In genomic region chr4:87209182-87209581, GRCh38 we compare ENCODE assay signal across 19 cellular contexts. TPM values are rescaled to one million over a fixed set of nuclear protein-coding genes. Genes with fewer than 3 reads are reported as not detected.
DNase-seq lines count a peak whose midpoint lies in the region; ATAC-seq and TF ChIP-seq lines count a peak whose summit lies in the region.
"Had no signal": no experiment of that assay in that cellular context is flagged by ENCODE, and none has a peak within 500 bp of the region (broad histone marks: within the 10 kb centered on the region; RNA-seq: fewer than 3 reads in every experiment).

No MANE protein-coding gene starts in this region.

- no peak overlapping the region for H3K27ac ChIP-seq in MM.1S (ENCODE audit: low read length)
- H3K27ac ChIP-seq: A549, esophagus muscularis mucosa had no signal

- H3K36me3 ChIP-seq in MM.1S (replicated peaks; ENCODE audit: insufficient read depth, low read length) = no peaks in the 10 kb centered on the region
- H3K36me3 ChIP-seq: esophagus muscularis mucosa, HAP-1 had no signal

- no peak overlapping the region for H3K4me2 ChIP-seq in MM.1S (ENCODE audit: low read depth, low read length)
- H3K4me2 ChIP-seq: A549, SK-N-SH had no signal

- H3K27me3 Mint-ChIP-seq in T-helper 2 cell treated with Interferon-gamma antibody and Interleukin-4, amounts not matched to agents 5 μg/mL and 100 μg/mL, for 36 hours (ENCODE audit: low read depth) = no peaks in the 10 kb centered on the region
- H3K27me3 Mint-ChIP-seq in activated naive CD8-positive, alpha-beta T cell treated with anti-CD3 and anti-CD28 coated beads, Interleukin-2, amount 10 ng/mL, durations not matched to agents 7 days and 5 days = no peaks in the 10 kb centered on the region
- H3K27me3 Mint-ChIP-seq in stimulated activated naive B cell treated with anti-CD40 and anti-IgM and Interleukin-4, amounts not matched to agents 10 μg/mL and 1 μg/mL and 100 μg/mL, for 72 hours = no peaks in the 10 kb centered on the region

- TF ChIP-seq CTCF in MM.1S (IDR thresholded peaks at IDR 0.05; ENCODE audit: low read length) = no peak

- peaks cover 14% of the 10 kb centered on the region for H3K36me3 Mint-ChIP-seq in T-helper 2 cell treated with Interferon-gamma antibody and Interleukin-4, amounts not matched to agents 5 μg/mL and 100 μg/mL, for 36 hours (ENCODE audit: low read depth)
- peaks cover 23% of the 10 kb centered on the region for H3K36me3 Mint-ChIP-seq in activated naive CD8-positive, alpha-beta T cell treated with anti-CD3 and anti-CD28 coated beads, Interleukin-2, amount 10 ng/mL, durations not matched to agents 7 days and 5 days
- peaks cover 9 to 24% of the 10 kb centered on the region in 2 donors for H3K36me3 Mint-ChIP-seq in stimulated activated naive B cell treated with anti-CD40 and anti-IgM and Interleukin-4, amounts not matched to agents 10 μg/mL and 1 μg/mL and 100 μg/mL, for 72 hours

- no peak for DNase-seq in T-helper 2 cell treated with Interferon-gamma antibody and Interleukin-4, amounts not matched to agents 5 μg/mL and 100 μg/mL, for 36 hours (ENCODE audit: low spot score)
- no peak for DNase-seq in T-helper 2 cell
- no peak for DNase-seq in activated naive CD8-positive, alpha-beta T cell treated with anti-CD3 and anti-CD28 coated beads, Interleukin-2, amount 10 ng/mL, durations not matched to agents 7 days and 5 days
- no peak for DNase-seq in stimulated activated naive B cell treated with anti-CD40 and anti-IgM and Interleukin-4, amounts not matched to agents 10 μg/mL and 1 μg/mL and 100 μg/mL, for 72 hours
- no peak for DNase-seq in MM.1S
- DNase-seq in activated CD4-positive, CD25-positive, alpha-beta regulatory T cell (lab: John Stamatoyannopoulos, UW) = no peak
- DNase-seq: activated CD4-positive, alpha-beta T cell treated with anti-CD3 and anti-CD28 coated beads for 1 hour; activated T-cell treated with anti-CD3 and anti-CD28 coated beads, Interleukin-2, amount 50 U/mL, for 4 hours; Calu3; IMR-90; NCI-H1417 treated with DMSO at 0.1 percent for 48 hours; PC-3; SK-N-SH; small intestine had no signal

- H3K27me3 ChIP-seq in MM.1S (replicated peaks; ENCODE audit: insufficient read depth, low read length) = no peaks in the 10 kb centered on the region
- H3K27me3 ChIP-seq: esophagus muscularis mucosa had no signal

- H3K27ac Mint-ChIP-seq in T-helper 2 cell treated with Interferon-gamma antibody and Interleukin-4, amounts not matched to agents 5 μg/mL and 100 μg/mL, for 36 hours = peak overlapping the region; percentile 36
- H3K27ac Mint-ChIP-seq in activated naive CD8-positive, alpha-beta T cell treated with anti-CD3 and anti-CD28 coated beads, Interleukin-2, amount 10 ng/mL, durations not matched to agents 7 days and 5 days = peak overlapping the region; percentile 32
- H3K27ac Mint-ChIP-seq in stimulated activated naive B cell treated with anti-CD40 and anti-IgM and Interleukin-4, amounts not matched to agents 10 μg/mL and 1 μg/mL and 100 μg/mL, for 72 hours = no peak overlapping the region

- H2AFZ ChIP-seq in MM.1S (ENCODE audit: low read length) = no peak overlapping the region

- ATAC-seq in HG02981 (IDR thresholded peaks at IDR 0.05; ENCODE audit: unreplicated experiment) (peak; percentile 22), GM21515 (IDR thresholded peaks at IDR 0.05; ENCODE audit: unreplicated experiment) (no peak)
- no peak for ATAC-seq in activated naive CD8-positive, alpha-beta T cell treated with anti-CD3 and anti-CD28 coated beads, Interleukin-2, amount 10 ng/mL, durations not matched to agents 7 days and 5 days (ENCODE audit: low read depth)
- peak in 1 of 2 donors; percentile 12 for ATAC-seq in stimulated activated naive B cell treated with anti-CD40 and anti-IgM and Interleukin-4, amounts not matched to agents 10 μg/mL and 1 μg/mL and 100 μg/mL, for 72 hours (replicated peaks)
- ATAC-seq: A549, PC-3 had no signal

- peaks cover 43% of the 10 kb centered on the region for H3K79me2 ChIP-seq in MM.1S (ENCODE audit: low read length)

- no peak overlapping the region for H3K9ac ChIP-seq in MM.1S (ENCODE audit: low read length)
- H3K9ac ChIP-seq: SK-N-SH had no signal

- peaks cover under 1% of the 10 kb centered on the region for H3K9me3 Mint-ChIP-seq in T-helper 2 cell treated with Interferon-gamma antibody and Interleukin-4, amounts not matched to agents 5 μg/mL and 100 μg/mL, for 36 hours
- H3K9me3 Mint-ChIP-seq in activated naive CD8-positive, alpha-beta T cell treated with anti-CD3 and anti-CD28 coated beads, Interleukin-2, amount 10 ng/mL, durations not matched to agents 7 days and 5 days = peaks cover 4% of the 10 kb centered on the region
- H3K9me3 Mint-ChIP-seq in stimulated activated naive B cell treated with anti-CD40 and anti-IgM and Interleukin-4, amounts not matched to agents 10 μg/mL and 1 μg/mL and 100 μg/mL, for 72 hours = no peaks in the 10 kb centered on the region
- H3K9me3 Mint-ChIP-seq: activated T-cell treated with anti-CD3 and anti-CD28 coated beads, Interleukin-2, amount 50 U/mL, for 4 hours had no signal

- H3K4me1 ChIP-seq in MM.1S (ENCODE audit: low read length) = no peaks in the 10 kb centered on the region

- no peaks in the 10 kb centered on the region for H3F3A ChIP-seq in MM.1S (ENCODE audit: insufficient read depth, low read length)

- POLR2A ChIA-PET in activated naive CD8-positive, alpha-beta T cell treated with anti-CD3 and anti-CD28 coated beads, Interleukin-2, amount 10 ng/mL, durations not matched to agents 7 days and 5 days (lab: Charles Lee) = interaction anchor here (1.6 kb wide), 1 partner anchor 10 kb away, joined by 21 read pairs; the partner anchor contains the start of gene KLHL8

- H3K9me2 ChIP-seq in MM.1S (replicated peaks; ENCODE audit: insufficient read depth, low read length) = no peaks in the 10 kb centered on the region
- H3K9me2 ChIP-seq: SK-N-SH had no signal

- no peak overlapping the region for H3K4me3 ChIP-seq in MM.1S (ENCODE audit: low read length)
- H3K4me3 ChIP-seq: A549, esophagus muscularis mucosa, HAP-1 had no signal

- H4K20me1 ChIP-seq in MM.1S (ENCODE audit: insufficient read depth, low read length) = no peaks in the 10 kb centered on the region

- H3K4me3 Mint-ChIP-seq in T-helper 2 cell treated with Interferon-gamma antibody and Interleukin-4, amounts not matched to agents 5 μg/mL and 100 μg/mL, for 36 hours = peak overlapping the region; percentile 57
- peak overlapping the region; percentile 65 for H3K4me3 Mint-ChIP-seq in activated naive CD8-positive, alpha-beta T cell treated with anti-CD3 and anti-CD28 coated beads, Interleukin-2, amount 10 ng/mL, durations not matched to agents 7 days and 5 days
- H3K4me3 Mint-ChIP-seq in stimulated activated naive B cell treated with anti-CD40 and anti-IgM and Interleukin-4, amounts not matched to agents 10 μg/mL and 1 μg/mL and 100 μg/mL, for 72 hours = peak overlapping the region; percentile 25 to 28
- H3K4me3 Mint-ChIP-seq: activated T-cell treated with anti-CD3 and anti-CD28 coated beads, Interleukin-2, amount 50 U/mL, for 4 hours had no signal

- peaks cover 10% of the 10 kb centered on the region for H3K4me1 Mint-ChIP-seq in T-helper 2 cell treated with Interferon-gamma antibody and Interleukin-4, amounts not matched to agents 5 μg/mL and 100 μg/mL, for 36 hours (ENCODE audit: low read depth)
- peaks cover 14% of the 10 kb centered on the region for H3K4me1 Mint-ChIP-seq in activated naive CD8-positive, alpha-beta T cell treated with anti-CD3 and anti-CD28 coated beads, Interleukin-2, amount 10 ng/mL, durations not matched to agents 7 days and 5 days
- peaks cover 10 to 19% of the 10 kb centered on the region in 2 donors for H3K4me1 Mint-ChIP-seq in stimulated activated naive B cell treated with anti-CD40 and anti-IgM and Interleukin-4, amounts not matched to agents 10 μg/mL and 1 μg/mL and 100 μg/mL, for 72 hours

- no peaks in the 10 kb centered on the region for H3K9me3 ChIP-seq in MM.1S (replicated peaks; ENCODE audit: insufficient read depth, low read length)
- H3K9me3 ChIP-seq: A549, esophagus muscularis mucosa, HAP-1, SK-N-SH had no signal

RNA-seq across cellular contexts. Expression of gene KLHL8, which starts 11.2 kb away (rescaled TPM):
- total RNA-seq in activated naive CD8-positive, alpha-beta T cell treated with anti-CD3 and anti-CD28 coated beads, Interleukin-2, amount 10 ng/mL, durations not matched to agents 7 days and 5 days = 10 to 100 TPM; 12.6 to 13.7 TPM
